Comparison of ENCODE assay signal across 1 cellular context in the genomic region with DNA sequence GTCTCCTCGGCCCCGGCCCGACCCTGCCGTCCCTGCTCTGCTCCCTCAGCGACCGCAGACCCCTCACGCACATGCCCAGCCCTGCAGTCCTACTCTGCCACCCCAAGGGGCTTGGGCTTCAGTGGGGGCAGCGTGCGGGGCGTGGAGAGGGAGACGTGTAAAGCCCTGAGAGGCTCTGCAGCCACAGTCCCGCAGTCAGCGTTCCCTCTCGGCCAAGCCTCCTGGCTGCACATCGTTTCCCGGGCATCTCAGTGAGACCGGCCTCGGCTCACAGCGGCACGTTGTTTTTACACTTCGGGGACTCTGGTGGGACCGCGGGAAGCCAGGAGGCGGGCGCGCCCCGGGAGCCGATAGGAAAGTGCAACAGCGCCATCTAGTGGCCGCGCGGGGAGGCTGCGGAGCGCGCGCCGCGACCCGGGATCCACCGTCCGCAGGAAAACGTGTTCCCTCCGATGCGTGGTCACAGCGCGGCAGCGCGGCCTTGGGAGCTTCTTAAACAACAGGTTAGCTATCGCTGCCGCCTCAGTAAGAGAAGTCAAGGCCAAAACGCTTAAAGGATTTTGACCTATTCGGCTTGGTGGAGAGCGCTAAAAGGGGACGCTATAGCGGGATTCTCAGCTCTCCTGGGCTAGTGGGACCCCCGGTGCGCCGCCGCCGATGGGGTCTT.
TF ChIP-seq lines count a peak whose summit lies in the region.

No MANE protein-coding gene starts in this region.

TF ChIP-seq in HepG2, 621 proteins besides CTCF, POLR2A, EP300 and RAD21 (continued from another document and continues in another):
- TF ChIP-seq, protein P1, sequence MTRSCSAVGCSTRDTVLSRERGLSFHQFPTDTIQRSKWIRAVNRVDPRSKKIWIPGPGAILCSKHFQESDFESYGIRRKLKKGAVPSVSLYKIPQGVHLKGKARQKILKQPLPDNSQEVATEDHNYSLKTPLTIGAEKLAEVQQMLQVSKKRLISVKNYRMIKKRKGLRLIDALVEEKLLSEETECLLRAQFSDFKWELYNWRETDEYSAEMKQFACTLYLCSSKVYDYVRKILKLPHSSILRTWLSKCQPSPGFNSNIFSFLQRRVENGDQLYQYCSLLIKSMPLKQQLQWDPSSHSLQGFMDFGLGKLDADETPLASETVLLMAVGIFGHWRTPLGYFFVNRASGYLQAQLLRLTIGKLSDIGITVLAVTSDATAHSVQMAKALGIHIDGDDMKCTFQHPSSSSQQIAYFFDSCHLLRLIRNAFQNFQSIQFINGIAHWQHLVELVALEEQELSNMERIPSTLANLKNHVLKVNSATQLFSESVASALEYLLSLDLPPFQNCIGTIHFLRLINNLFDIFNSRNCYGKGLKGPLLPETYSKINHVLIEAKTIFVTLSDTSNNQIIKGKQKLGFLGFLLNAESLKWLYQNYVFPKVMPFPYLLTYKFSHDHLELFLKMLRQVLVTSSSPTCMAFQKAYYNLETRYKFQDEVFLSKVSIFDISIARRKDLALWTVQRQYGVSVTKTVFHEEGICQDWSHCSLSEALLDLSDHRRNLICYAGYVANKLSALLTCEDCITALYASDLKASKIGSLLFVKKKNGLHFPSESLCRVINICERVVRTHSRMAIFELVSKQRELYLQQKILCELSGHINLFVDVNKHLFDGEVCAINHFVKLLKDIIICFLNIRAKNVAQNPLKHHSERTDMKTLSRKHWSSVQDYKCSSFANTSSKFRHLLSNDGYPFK (CRISPR knock-in tag; IDR thresholded peaks at IDR 0.05; ENCODE audit: borderline replicate concordance), result 0 out of 2 replicates have a peak, but pooled peaks have one; percentile 33
- TF ChIP-seq ZNF225 (CRISPR knock-in tag; IDR thresholded peaks at IDR 0.05), result peak; percentile 43; the same call in 1 of the 2 replicates
- TF ChIP-seq, protein P2, sequence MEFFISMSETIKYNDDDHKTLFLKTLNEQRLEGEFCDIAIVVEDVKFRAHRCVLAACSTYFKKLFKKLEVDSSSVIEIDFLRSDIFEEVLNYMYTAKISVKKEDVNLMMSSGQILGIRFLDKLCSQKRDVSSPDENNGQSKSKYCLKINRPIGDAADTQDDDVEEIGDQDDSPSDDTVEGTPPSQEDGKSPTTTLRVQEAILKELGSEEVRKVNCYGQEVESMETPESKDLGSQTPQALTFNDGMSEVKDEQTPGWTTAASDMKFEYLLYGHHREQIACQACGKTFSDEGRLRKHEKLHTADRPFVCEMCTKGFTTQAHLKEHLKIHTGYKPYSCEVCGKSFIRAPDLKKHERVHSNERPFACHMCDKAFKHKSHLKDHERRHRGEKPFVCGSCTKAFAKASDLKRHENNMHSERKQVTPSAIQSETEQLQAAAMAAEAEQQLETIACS (CRISPR knock-in tag; IDR thresholded peaks at IDR 0.05), result peak; percentile 77
- TF ChIP-seq, protein P3, sequence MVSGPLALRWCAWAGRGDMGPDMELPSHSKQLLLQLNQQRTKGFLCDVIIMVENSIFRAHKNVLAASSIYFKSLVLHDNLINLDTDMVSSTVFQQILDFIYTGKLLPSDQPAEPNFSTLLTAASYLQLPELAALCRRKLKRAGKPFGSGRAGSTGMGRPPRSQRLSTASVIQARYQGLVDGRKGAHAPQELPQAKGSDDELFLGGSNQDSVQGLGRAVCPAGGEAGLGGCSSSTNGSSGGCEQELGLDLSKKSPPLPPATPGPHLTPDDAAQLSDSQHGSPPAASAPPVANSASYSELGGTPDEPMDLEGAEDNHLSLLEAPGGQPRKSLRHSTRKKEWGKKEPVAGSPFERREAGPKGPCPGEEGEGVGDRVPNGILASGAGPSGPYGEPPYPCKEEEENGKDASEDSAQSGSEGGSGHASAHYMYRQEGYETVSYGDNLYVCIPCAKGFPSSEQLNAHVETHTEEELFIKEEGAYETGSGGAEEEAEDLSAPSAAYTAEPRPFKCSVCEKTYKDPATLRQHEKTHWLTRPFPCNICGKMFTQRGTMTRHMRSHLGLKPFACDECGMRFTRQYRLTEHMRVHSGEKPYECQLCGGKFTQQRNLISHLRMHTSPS (CRISPR knock-in tag; IDR thresholded peaks at IDR 0.05; ENCODE audit: low read depth), result no peak
- TF ChIP-seq, protein P4, sequence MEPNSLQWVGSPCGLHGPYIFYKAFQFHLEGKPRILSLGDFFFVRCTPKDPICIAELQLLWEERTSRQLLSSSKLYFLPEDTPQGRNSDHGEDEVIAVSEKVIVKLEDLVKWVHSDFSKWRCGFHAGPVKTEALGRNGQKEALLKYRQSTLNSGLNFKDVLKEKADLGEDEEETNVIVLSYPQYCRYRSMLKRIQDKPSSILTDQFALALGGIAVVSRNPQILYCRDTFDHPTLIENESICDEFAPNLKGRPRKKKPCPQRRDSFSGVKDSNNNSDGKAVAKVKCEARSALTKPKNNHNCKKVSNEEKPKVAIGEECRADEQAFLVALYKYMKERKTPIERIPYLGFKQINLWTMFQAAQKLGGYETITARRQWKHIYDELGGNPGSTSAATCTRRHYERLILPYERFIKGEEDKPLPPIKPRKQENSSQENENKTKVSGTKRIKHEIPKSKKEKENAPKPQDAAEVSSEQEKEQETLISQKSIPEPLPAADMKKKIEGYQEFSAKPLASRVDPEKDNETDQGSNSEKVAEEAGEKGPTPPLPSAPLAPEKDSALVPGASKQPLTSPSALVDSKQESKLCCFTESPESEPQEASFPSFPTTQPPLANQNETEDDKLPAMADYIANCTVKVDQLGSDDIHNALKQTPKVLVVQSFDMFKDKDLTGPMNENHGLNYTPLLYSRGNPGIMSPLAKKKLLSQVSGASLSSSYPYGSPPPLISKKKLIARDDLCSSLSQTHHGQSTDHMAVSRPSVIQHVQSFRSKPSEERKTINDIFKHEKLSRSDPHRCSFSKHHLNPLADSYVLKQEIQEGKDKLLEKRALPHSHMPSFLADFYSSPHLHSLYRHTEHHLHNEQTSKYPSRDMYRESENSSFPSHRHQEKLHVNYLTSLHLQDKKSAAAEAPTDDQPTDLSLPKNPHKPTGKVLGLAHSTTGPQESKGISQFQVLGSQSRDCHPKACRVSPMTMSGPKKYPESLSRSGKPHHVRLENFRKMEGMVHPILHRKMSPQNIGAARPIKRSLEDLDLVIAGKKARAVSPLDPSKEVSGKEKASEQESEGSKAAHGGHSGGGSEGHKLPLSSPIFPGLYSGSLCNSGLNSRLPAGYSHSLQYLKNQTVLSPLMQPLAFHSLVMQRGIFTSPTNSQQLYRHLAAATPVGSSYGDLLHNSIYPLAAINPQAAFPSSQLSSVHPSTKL (CRISPR knock-in tag; IDR thresholded peaks at IDR 0.05), result no peak
- TF ChIP-seq ZNF441 (CRISPR knock-in tag; IDR thresholded peaks at IDR 0.05; ENCODE audit: borderline replicate concordance), result 0 out of 2 replicates have a peak, but pooled peaks have one; percentile 22
- TF ChIP-seq, protein P5, sequence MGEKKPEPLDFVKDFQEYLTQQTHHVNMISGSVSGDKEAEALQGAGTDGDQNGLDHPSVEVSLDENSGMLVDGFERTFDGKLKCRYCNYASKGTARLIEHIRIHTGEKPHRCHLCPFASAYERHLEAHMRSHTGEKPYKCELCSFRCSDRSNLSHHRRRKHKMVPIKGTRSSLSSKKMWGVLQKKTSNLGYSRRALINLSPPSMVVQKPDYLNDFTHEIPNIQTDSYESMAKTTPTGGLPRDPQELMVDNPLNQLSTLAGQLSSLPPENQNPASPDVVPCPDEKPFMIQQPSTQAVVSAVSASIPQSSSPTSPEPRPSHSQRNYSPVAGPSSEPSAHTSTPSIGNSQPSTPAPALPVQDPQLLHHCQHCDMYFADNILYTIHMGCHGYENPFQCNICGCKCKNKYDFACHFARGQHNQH (CRISPR knock-in tag; IDR thresholded peaks at IDR 0.05), result peak; percentile 49; the same call in 1 of the 2 replicates
- TF ChIP-seq, protein P6, sequence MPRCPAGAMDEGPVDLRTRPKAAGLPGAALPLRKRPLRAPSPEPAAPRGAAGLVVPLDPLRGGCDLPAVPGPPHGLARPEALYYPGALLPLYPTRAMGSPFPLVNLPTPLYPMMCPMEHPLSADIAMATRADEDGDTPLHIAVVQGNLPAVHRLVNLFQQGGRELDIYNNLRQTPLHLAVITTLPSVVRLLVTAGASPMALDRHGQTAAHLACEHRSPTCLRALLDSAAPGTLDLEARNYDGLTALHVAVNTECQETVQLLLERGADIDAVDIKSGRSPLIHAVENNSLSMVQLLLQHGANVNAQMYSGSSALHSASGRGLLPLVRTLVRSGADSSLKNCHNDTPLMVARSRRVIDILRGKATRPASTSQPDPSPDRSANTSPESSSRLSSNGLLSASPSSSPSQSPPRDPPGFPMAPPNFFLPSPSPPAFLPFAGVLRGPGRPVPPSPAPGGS (CRISPR knock-in tag; IDR thresholded peaks at IDR 0.05), result peak; percentile 67; the same call in 1 of the 2 replicates
- TF ChIP-seq POLR2AphosphoS5 (IDR thresholded peaks at IDR 0.05; ENCODE audit: low read depth, low read length), result no peak
- no peak for TF ChIP-seq TRIM24 (CRISPR knock-in tag; IDR thresholded peaks at IDR 0.05)
- TF ChIP-seq ZNF614 (CRISPR knock-in tag; IDR thresholded peaks at IDR 0.05; ENCODE audit: borderline replicate concordance), result no peak
- TF ChIP-seq, protein P7, sequence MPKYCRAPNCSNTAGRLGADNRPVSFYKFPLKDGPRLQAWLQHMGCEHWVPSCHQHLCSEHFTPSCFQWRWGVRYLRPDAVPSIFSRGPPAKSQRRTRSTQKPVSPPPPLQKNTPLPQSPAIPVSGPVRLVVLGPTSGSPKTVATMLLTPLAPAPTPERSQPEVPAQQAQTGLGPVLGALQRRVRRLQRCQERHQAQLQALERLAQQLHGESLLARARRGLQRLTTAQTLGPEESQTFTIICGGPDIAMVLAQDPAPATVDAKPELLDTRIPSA (CRISPR knock-in tag; IDR thresholded peaks at IDR 0.05; ENCODE audit: borderline replicate concordance), result 0 out of 2 replicates have a peak, but pooled peaks have one; percentile 51
- peak; percentile 72; the same call in 1 of the 2 replicates for TF ChIP-seq ZNF572 (CRISPR knock-in tag; IDR thresholded peaks at IDR 0.05)
- peak; percentile 93 for TF ChIP-seq STAG1 (CRISPR knock-in tag; IDR thresholded peaks at IDR 0.05)
- TF ChIP-seq, protein P8, sequence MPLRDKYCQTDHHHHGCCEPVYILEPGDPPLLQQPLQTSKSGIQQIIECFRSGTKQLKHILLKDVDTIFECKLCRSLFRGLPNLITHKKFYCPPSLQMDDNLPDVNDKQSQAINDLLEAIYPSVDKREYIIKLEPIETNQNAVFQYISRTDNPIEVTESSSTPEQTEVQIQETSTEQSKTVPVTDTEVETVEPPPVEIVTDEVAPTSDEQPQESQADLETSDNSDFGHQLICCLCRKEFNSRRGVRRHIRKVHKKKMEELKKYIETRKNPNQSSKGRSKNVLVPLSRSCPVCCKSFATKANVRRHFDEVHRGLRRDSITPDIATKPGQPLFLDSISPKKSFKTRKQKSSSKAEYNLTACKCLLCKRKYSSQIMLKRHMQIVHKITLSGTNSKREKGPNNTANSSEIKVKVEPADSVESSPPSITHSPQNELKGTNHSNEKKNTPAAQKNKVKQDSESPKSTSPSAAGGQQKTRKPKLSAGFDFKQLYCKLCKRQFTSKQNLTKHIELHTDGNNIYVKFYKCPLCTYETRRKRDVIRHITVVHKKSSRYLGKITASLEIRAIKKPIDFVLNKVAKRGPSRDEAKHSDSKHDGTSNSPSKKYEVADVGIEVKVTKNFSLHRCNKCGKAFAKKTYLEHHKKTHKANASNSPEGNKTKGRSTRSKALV (CRISPR knock-in tag; IDR thresholded peaks at IDR 0.05), result peak; percentile 33; the same call in 1 of the 2 replicates
- TF ChIP-seq, protein P9, sequence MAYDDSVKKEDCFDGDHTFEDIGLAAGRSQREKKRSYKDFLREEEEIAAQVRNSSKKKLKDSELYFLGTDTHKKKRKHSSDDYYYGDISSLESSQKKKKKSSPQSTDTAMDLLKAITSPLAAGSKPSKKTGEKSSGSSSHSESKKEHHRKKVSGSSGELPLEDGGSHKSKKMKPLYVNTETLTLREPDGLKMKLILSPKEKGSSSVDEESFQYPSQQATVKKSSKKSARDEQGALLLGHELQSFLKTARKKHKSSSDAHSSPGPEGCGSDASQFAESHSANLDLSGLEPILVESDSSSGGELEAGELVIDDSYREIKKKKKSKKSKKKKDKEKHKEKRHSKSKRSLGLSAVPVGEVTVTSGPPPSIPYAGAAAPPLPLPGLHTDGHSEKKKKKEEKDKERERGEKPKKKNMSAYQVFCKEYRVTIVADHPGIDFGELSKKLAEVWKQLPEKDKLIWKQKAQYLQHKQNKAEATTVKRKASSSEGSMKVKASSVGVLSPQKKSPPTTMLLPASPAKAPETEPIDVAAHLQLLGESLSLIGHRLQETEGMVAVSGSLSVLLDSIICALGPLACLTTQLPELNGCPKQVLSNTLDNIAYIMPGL (CRISPR knock-in tag; IDR thresholded peaks at IDR 0.05; ENCODE audit: borderline replicate concordance in 1 of 2, low read depth in 1 of 2), result 0 out of 4 replicates have a peak, but pooled peaks of 1 of the 2 experiments have one; percentile 32
- TF ChIP-seq CBX5 (CRISPR knock-in tag; IDR thresholded peaks at IDR 0.05; ENCODE audit: borderline replicate concordance), result 0 out of 2 replicates have a peak, but pooled peaks have one; percentile 39
- TF ChIP-seq, protein P10, sequence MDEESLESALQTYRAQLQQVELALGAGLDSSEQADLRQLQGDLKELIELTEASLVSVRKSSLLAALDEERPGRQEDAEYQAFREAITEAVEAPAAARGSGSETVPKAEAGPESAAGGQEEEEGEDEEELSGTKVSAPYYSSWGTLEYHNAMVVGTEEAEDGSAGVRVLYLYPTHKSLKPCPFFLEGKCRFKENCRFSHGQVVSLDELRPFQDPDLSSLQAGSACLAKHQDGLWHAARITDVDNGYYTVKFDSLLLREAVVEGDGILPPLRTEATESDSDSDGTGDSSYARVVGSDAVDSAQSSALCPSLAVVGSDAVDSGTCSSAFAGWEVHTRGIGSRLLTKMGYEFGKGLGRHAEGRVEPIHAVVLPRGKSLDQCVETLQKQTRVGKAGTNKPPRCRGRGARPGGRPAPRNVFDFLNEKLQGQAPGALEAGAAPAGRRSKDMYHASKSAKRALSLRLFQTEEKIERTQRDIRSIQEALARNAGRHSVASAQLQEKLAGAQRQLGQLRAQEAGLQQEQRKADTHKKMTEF (CRISPR knock-in tag; IDR thresholded peaks at IDR 0.05), result 0 out of 2 replicates have a peak, but pooled peaks have one; percentile 21
- peak; percentile 60; the same call in 1 of the 2 replicates for TF ChIP-seq NRL (CRISPR knock-in tag; IDR thresholded peaks at IDR 0.05; ENCODE audit: borderline replicate concordance)
- TF ChIP-seq ERF (CRISPR knock-in tag; IDR thresholded peaks at IDR 0.05), result peak; percentile 50; the same call in 1 of the 2 replicates
- no peak for TF ChIP-seq TBX3 (IDR thresholded peaks at IDR 0.05; ENCODE audit: borderline replicate concordance)
- TF ChIP-seq MED1 (CRISPR knock-in tag; IDR thresholded peaks at IDR 0.05), result 0 out of 2 replicates have a peak, but pooled peaks have one; percentile 15
